20 cellular contexts compared by ENCODE assay signal in genomic region chr17:27488263-27488662, GRCh38. TPM values are rescaled to one million over a fixed set of nuclear protein-coding genes. Genes with fewer than 3 reads are reported as not detected.
DNase-seq lines count a peak whose midpoint lies in the region; ATAC-seq, FAIRE-seq and TF ChIP-seq lines count a peak whose summit lies in the region.
"Had no signal": no experiment of that assay in that cellular context is flagged by ENCODE, and none has a peak within 500 bp of the region (broad histone marks: within the 10 kb centered on the region; RNA-seq: fewer than 3 reads in every experiment).

No MANE protein-coding gene starts in this region.

- H3K4me3 ChIP-seq in heart left ventricle (no peak overlapping the region), vagina (no peak overlapping the region)
- H3K4me3 ChIP-seq: colonic mucosa had no signal

- H3K27me3 Mint-ChIP-seq in activated naive CD8-positive, alpha-beta T cell treated with anti-CD3 and anti-CD28 coated beads, Interleukin-2, amount 10 ng/mL, durations not matched to agents 7 days and 5 days, result no peaks in the 10 kb centered on the region
- H3K27me3 Mint-ChIP-seq in activated naive CD8-positive, alpha-beta T cell treated with anti-CD3 and anti-CD28 coated beads for 36 hours, result no peaks in the 10 kb centered on the region
- H3K27me3 Mint-ChIP-seq: activated naive CD8-positive, alpha-beta T cell treated with anti-CD3 and anti-CD28 coated beads, Interleukin-2, amount 50 U/mL, for 24 hours; IgD-negative memory B cell; stimulated activated naive B cell treated with anti-CD40 and anti-IgM and Interleukin-4, amounts not matched to agents 10 μg/mL and 1 μg/mL and 100 μg/mL, for 72 hours had no signal

- peaks cover 0 to 59% (median 30%) of the 10 kb centered on the region in 12 donors for H3K4me1 ChIP-seq in heart left ventricle
- peaks cover 53% of the 10 kb centered on the region for H3K4me1 ChIP-seq in vagina
- H3K4me1 ChIP-seq: BE2C had no signal

- no peak for FAIRE-seq in frontal cortex (lab: Jason Lieb, UNC)

- H3K27ac ChIP-seq in heart left ventricle, result peak overlapping the region in 10 of 12 donors; percentile 3 to 86 (median 44)
- peak overlapping the region; percentile 55 for H3K27ac ChIP-seq in vagina
- H3K27ac ChIP-seq: colonic mucosa, HL-60 had no signal

- H3K27ac Mint-ChIP-seq in activated naive CD8-positive, alpha-beta T cell treated with anti-CD3 and anti-CD28 coated beads, Interleukin-2, amount 10 ng/mL, durations not matched to agents 7 days and 5 days, result peak overlapping the region; percentile 25
- no peak overlapping the region for H3K27ac Mint-ChIP-seq in activated naive CD8-positive, alpha-beta T cell treated with anti-CD3 and anti-CD28 coated beads for 36 hours
- H3K27ac Mint-ChIP-seq: activated naive CD8-positive, alpha-beta T cell treated with anti-CD3 and anti-CD28 coated beads, Interleukin-2, amount 50 U/mL, for 24 hours; endodermal cell; stimulated activated naive B cell treated with anti-CD40 and anti-IgM and Interleukin-4, amounts not matched to agents 10 μg/mL and 1 μg/mL and 100 μg/mL, for 72 hours had no signal

- POLR2A ChIA-PET in activated naive CD8-positive, alpha-beta T cell treated with anti-CD3 and anti-CD28 coated beads, Interleukin-2, amount 10 ng/mL, durations not matched to agents 7 days and 5 days (lab: Charles Lee), result no interaction called here

- H3K4me1 Mint-ChIP-seq in activated naive CD8-positive, alpha-beta T cell treated with anti-CD3 and anti-CD28 coated beads, Interleukin-2, amount 10 ng/mL, durations not matched to agents 7 days and 5 days, result peaks cover 39% of the 10 kb centered on the region
- peaks cover 25% of the 10 kb centered on the region for H3K4me1 Mint-ChIP-seq in activated naive CD8-positive, alpha-beta T cell treated with anti-CD3 and anti-CD28 coated beads for 36 hours

- no peaks in the 10 kb centered on the region for H3K36me3 ChIP-seq in heart left ventricle
- H3K36me3 ChIP-seq in vagina, result no peaks in the 10 kb centered on the region
- H3K36me3 ChIP-seq: BE2C, colonic mucosa had no signal

- no peaks in the 10 kb centered on the region for H3K9me3 Mint-ChIP-seq in activated naive CD8-positive, alpha-beta T cell treated with anti-CD3 and anti-CD28 coated beads, Interleukin-2, amount 10 ng/mL, durations not matched to agents 7 days and 5 days
- H3K9me3 Mint-ChIP-seq in activated naive CD8-positive, alpha-beta T cell treated with anti-CD3 and anti-CD28 coated beads for 36 hours, result no peaks in the 10 kb centered on the region
- H3K9me3 Mint-ChIP-seq: activated naive CD8-positive, alpha-beta T cell treated with anti-CD3 and anti-CD28 coated beads, Interleukin-2, amount 50 U/mL, for 24 hours; IgD-negative memory B cell; immature natural killer cell; stimulated activated naive B cell treated with anti-CD40 and anti-IgM and Interleukin-4, amounts not matched to agents 10 μg/mL and 1 μg/mL and 100 μg/mL, for 72 hours had no signal

- no peak for ATAC-seq in activated naive CD8-positive, alpha-beta T cell treated with anti-CD3 and anti-CD28 coated beads, Interleukin-2, amount 10 ng/mL, durations not matched to agents 7 days and 5 days (ENCODE audit: low read depth)
- ATAC-seq in heart left ventricle, result peak in 2 of 4 donors; percentile 32 to 35
- ATAC-seq in omental fat pad (ENCODE audit: low FRiP score), result peak; percentile 43
- ATAC-seq: activated naive CD8-positive, alpha-beta T cell treated with anti-CD3 and anti-CD28 coated beads, Interleukin-2, amount 50 U/mL, for 24 hours had no signal

- TF ChIP-seq CTCF in heart left ventricle (IDR thresholded peaks at IDR 0.05) (no peak), omental fat pad (IDR thresholded peaks at IDR 0.05) (no peak), vagina (IDR thresholded peaks at IDR 0.05) (no peak)

- no peaks in the 10 kb centered on the region for H3K9me3 ChIP-seq in heart left ventricle
- no peaks in the 10 kb centered on the region for H3K9me3 ChIP-seq in vagina
- H3K9me3 ChIP-seq: BE2C, colonic mucosa had no signal

- TF ChIP-seq POLR2A in heart left ventricle (IDR thresholded peaks at IDR 0.05) (no peak), vagina (IDR thresholded peaks at IDR 0.05) (no peak)

- peaks cover 27% of the 10 kb centered on the region for H3K36me3 Mint-ChIP-seq in activated naive CD8-positive, alpha-beta T cell treated with anti-CD3 and anti-CD28 coated beads, Interleukin-2, amount 10 ng/mL, durations not matched to agents 7 days and 5 days
- H3K36me3 Mint-ChIP-seq in activated naive CD8-positive, alpha-beta T cell treated with anti-CD3 and anti-CD28 coated beads for 36 hours, result peaks cover 43% of the 10 kb centered on the region

- intact Hi-C loops in heart left ventricle (cut with DNase I), result loop anchor here in 1 of 10 donors (5.0 kb wide), 1 partner anchor 39 kb away; no protein-coding TSS in a partner anchor
- intact Hi-C loops in vagina (cut with DNase I), result no loop called here

- DNase-seq in activated naive CD8-positive, alpha-beta T cell treated with anti-CD3 and anti-CD28 coated beads, Interleukin-2, amount 10 ng/mL, durations not matched to agents 7 days and 5 days, result no peak
- no peak for DNase-seq in activated naive CD8-positive, alpha-beta T cell treated with anti-CD3 and anti-CD28 coated beads for 36 hours
- no peak for DNase-seq in heart left ventricle
- no peak for DNase-seq in omental fat pad (ENCODE audit: low spot score)
- no peak for DNase-seq in vagina (ENCODE audit: extremely low spot score in 2 of 2)
- DNase-seq in frontal cortex (ENCODE audit: low spot score in 2 of 2), result no peak
- no peak for DNase-seq in SW480 (ENCODE audit: low spot score)
- DNase-seq in NCI-H1092 treated with DMSO at 0.1 percent for 48 hours (lab: John Stamatoyannopoulos, UW), result no peak
- DNase-seq: activated CD4-positive, CD25-positive, alpha-beta regulatory T cell treated with anti-CD3 and anti-CD28 coated beads, Interleukin-2, amount 50 U/mL, for 72 hours; activated naive CD8-positive, alpha-beta T cell treated with anti-CD3 and anti-CD28 coated beads, Interleukin-2, amount 50 U/mL, for 24 hours; BE2C; immature natural killer cell; NCI-H1436; NCI-H2171; NCI-H526; stimulated activated naive B cell treated with anti-CD40 and anti-IgM and Interleukin-4, amounts not matched to agents 10 μg/mL and 1 μg/mL and 100 μg/mL, for 72 hours had no signal

- no peaks in the 10 kb centered on the region for H3K27me3 ChIP-seq in heart left ventricle
- H3K27me3 ChIP-seq in vagina, result no peaks in the 10 kb centered on the region
- H3K27me3 ChIP-seq: BE2C, colonic mucosa had no signal

- H3K4me3 Mint-ChIP-seq in activated naive CD8-positive, alpha-beta T cell treated with anti-CD3 and anti-CD28 coated beads, Interleukin-2, amount 10 ng/mL, durations not matched to agents 7 days and 5 days, result no peak overlapping the region
- no peak overlapping the region for H3K4me3 Mint-ChIP-seq in activated naive CD8-positive, alpha-beta T cell treated with anti-CD3 and anti-CD28 coated beads for 36 hours
- H3K4me3 Mint-ChIP-seq: activated naive CD8-positive, alpha-beta T cell treated with anti-CD3 and anti-CD28 coated beads, Interleukin-2, amount 50 U/mL, for 24 hours; endodermal cell; immature natural killer cell had no signal

RNA-seq across cellular contexts. Expression of gene KSR1, which starts 32.0 kb away (rescaled TPM):
- 10 to 100 TPM; 57.0 to 60.2 TPM for total RNA-seq in activated naive CD8-positive, alpha-beta T cell treated with anti-CD3 and anti-CD28 coated beads, Interleukin-2, amount 10 ng/mL, durations not matched to agents 7 days and 5 days
- 10 to 100 TPM; 58.9 to 62.5 TPM for total RNA-seq in activated naive CD8-positive, alpha-beta T cell treated with anti-CD3 and anti-CD28 coated beads for 36 hours
- 10 to 100 TPM in 3 of 9 donors, 1 to 10 TPM in 6; 6.1 to 31.1 (median 7.5) TPM for total RNA-seq in heart left ventricle
- 1 to 10 TPM; 6.3 to 8.0 TPM for polyA plus RNA-seq in heart left ventricle
- total RNA-seq in omental fat pad, result 10 to 100 TPM; 25.8 to 42.3 (median 33.9) TPM
- total RNA-seq in vagina, result 40.3 TPM
- 12.6 TPM for total RNA-seq in frontal cortex
